Comparison of ENCODE assay signal across 16 cellular contexts in genomic region chr2:63788070-63788469, GRCh38. TPM values are rescaled to one million over a fixed set of nuclear protein-coding genes. Genes with fewer than 3 reads are reported as not detected.
DNase-seq lines count a peak whose midpoint lies in the region; ATAC-seq, FAIRE-seq and TF ChIP-seq lines count a peak whose summit lies in the region.
"Had no signal": no experiment of that assay in that cellular context is flagged by ENCODE, and none has a peak within 500 bp of the region (broad histone marks: within the 10 kb centered on the region; RNA-seq: fewer than 3 reads in every experiment).

No MANE protein-coding gene starts in this region.

- no peak overlapping the region for H3K27ac Mint-ChIP-seq in astrocyte (ENCODE audit: unreplicated experiment)
- H3K27ac Mint-ChIP-seq: activated CD4-positive, alpha-beta memory T cell treated with anti-CD3 and anti-CD28 coated beads, Interleukin-2, amount 10 ng/mL, durations not matched to agents 7 days and 5 days; activated T-helper 2 cell treated with anti-CD3 and anti-CD28 coated beads, Interferon-gamma antibody, Interleukin-2, Interleukin-4, amounts not matched to agents 10 μg/mL and 5 μg/mL and 100 μg/mL, durations not matched to agents 14 hours and 24 hours and 36 hours; immature natural killer cell; T-helper 2 cell treated with Interferon-gamma antibody and Interleukin-4, amounts not matched to agents 5 μg/mL and 100 μg/mL, for 36 hours had no signal

- H3K9me3 Mint-ChIP-seq in astrocyte (ENCODE audit: unreplicated experiment) = no peaks in the 10 kb centered on the region
- H3K9me3 Mint-ChIP-seq: activated T-helper 2 cell treated with anti-CD3 and anti-CD28 coated beads, Interferon-gamma antibody, Interleukin-2, Interleukin-4, amounts not matched to agents 10 μg/mL and 5 μg/mL and 100 μg/mL, durations not matched to agents 14 hours and 24 hours and 36 hours; immature natural killer cell; T-helper 2 cell treated with Interferon-gamma antibody and Interleukin-4, amounts not matched to agents 5 μg/mL and 100 μg/mL, for 36 hours had no signal

- H2AFZ ChIP-seq in astrocyte (ENCODE audit: low read depth, low read length) = no peak overlapping the region

- DNase-seq in HS-5 (ENCODE audit: low read depth) (peak; percentile 68), astrocyte (ENCODE audit: low read depth) (peak; percentile 57), hepatic stellate cell (ENCODE audit: low spot score) (peak; percentile 8), suprapubic skin (ENCODE audit: low spot score in 2 of 2) (no peak), NCI-H1436 treated with DMSO at 0.1 percent for 48 hours (lab: John Stamatoyannopoulos, UW) (no peak), NCI-H446 treated with DMSO at 0.1 percent for 48 hours (lab: John Stamatoyannopoulos, UW) (no peak)
- DNase-seq: activated CD4-positive, alpha-beta memory T cell treated with anti-CD3 and anti-CD28 coated beads, Interleukin-2, amount 10 ng/mL, durations not matched to agents 7 days and 5 days; immature natural killer cell; NCI-H1048; OCI-M1; substantia nigra had no signal

- H3K27ac ChIP-seq in astrocyte (ENCODE audit: low read depth, low read length) (peak overlapping the region; percentile 31), suprapubic skin (peak overlapping the region; percentile 75)
- H3K27ac ChIP-seq: cardiac muscle cell had no signal

- H4K20me1 ChIP-seq in astrocyte (ENCODE audit: insufficient read depth, low read length) = no peaks in the 10 kb centered on the region

- no peaks in the 10 kb centered on the region for H3K27me3 ChIP-seq in astrocyte (ENCODE audit: insufficient read depth, low read length)
- H3K27me3 ChIP-seq in suprapubic skin = no peaks in the 10 kb centered on the region
- H3K27me3 ChIP-seq: cardiac muscle cell had no signal

- no peaks in the 10 kb centered on the region for H3K79me2 ChIP-seq in astrocyte (ENCODE audit: insufficient read depth, low read length)

- H3K36me3 ChIP-seq in astrocyte (ENCODE audit: insufficient read depth, low read length) (no peaks in the 10 kb centered on the region), suprapubic skin (no peaks in the 10 kb centered on the region)
- H3K36me3 ChIP-seq: cardiac muscle cell had no signal

- H3K9me3 ChIP-seq in astrocyte (ENCODE audit: insufficient read depth, low read depth, low read length) (no peaks in the 10 kb centered on the region), suprapubic skin (no peaks in the 10 kb centered on the region)

- H3K4me3 ChIP-seq in astrocyte (ENCODE audit: insufficient read depth, low read depth, low read length) = no peak overlapping the region
- no peak overlapping the region for H3K4me3 ChIP-seq in suprapubic skin
- H3K4me3 ChIP-seq: cardiac muscle cell had no signal

- no peak overlapping the region for H3K9ac ChIP-seq in astrocyte (ENCODE audit: low read length)

- no peak for TF ChIP-seq EP300 in suprapubic skin (IDR thresholded peaks at IDR 0.05)

- H3K4me2 ChIP-seq in astrocyte (ENCODE audit: low read length) = no peak overlapping the region

- H3K4me1 Mint-ChIP-seq in astrocyte (ENCODE audit: low read depth, unreplicated experiment) = peaks cover 39% of the 10 kb centered on the region
- H3K4me1 Mint-ChIP-seq: immature natural killer cell had no signal

- no peak overlapping the region for H3K4me3 Mint-ChIP-seq in astrocyte (ENCODE audit: unreplicated experiment)
- H3K4me3 Mint-ChIP-seq: activated CD4-positive, alpha-beta memory T cell treated with anti-CD3 and anti-CD28 coated beads, Interleukin-2, amount 10 ng/mL, durations not matched to agents 7 days and 5 days; immature natural killer cell; T-helper 2 cell treated with Interferon-gamma antibody and Interleukin-4, amounts not matched to agents 5 μg/mL and 100 μg/mL, for 36 hours had no signal

- 74% methylated on average over 3 of the region's 3 CpGs for WGBS in suprapubic skin

- no peaks in the 10 kb centered on the region for H3K27me3 Mint-ChIP-seq in astrocyte (ENCODE audit: low read depth, unreplicated experiment)

- no peak for ATAC-seq in GM21737 (IDR thresholded peaks at IDR 0.05; ENCODE audit: unreplicated experiment)

- peaks cover 24% of the 10 kb centered on the region for H3K4me1 ChIP-seq in astrocyte (ENCODE audit: insufficient read depth, low read length)
- peaks cover 18% of the 10 kb centered on the region for H3K4me1 ChIP-seq in suprapubic skin

- H3K36me3 Mint-ChIP-seq in astrocyte (ENCODE audit: low read depth, unreplicated experiment) = no peaks in the 10 kb centered on the region
- H3K36me3 Mint-ChIP-seq: immature natural killer cell had no signal

- no peak for FAIRE-seq in astrocyte (lab: Jason Lieb, UNC)
- FAIRE-seq: HTR-8/SVneo had no signal

- TF ChIP-seq CTCF in astrocyte (IDR thresholded peaks at IDR 0.05; ENCODE audit: insufficient read depth, low read depth, low read length) = no peak
- TF ChIP-seq CTCF in suprapubic skin (IDR thresholded peaks at IDR 0.05) = no peak

- no peak for TF ChIP-seq POLR2A in suprapubic skin (IDR thresholded peaks at IDR 0.05)

RNA-seq across cellular contexts. Expression of gene UGP2, which starts 53.6 kb away (rescaled TPM):
- total RNA-seq in astrocyte = 314 and 322 TPM in 2 replicates
- total RNA-seq in suprapubic skin = 10 to 100 TPM; 60.1 to 84.9 (median 65.2) TPM

Comparison
In these comparisons a context has a peak if more than half of its experiments do, and no peak if none do; other contexts are left out.
1. DNase-seq: peak in HS-5 (single experiment), astrocyte (single experiment) and hepatic stellate cell (single experiment); none in suprapubic skin (0 of 2), NCI-H1436 treated with DMSO at 0.1 percent for 48 hours (single experiment) and NCI-H446 treated with DMSO at 0.1 percent for 48 hours (single experiment).